In genomic region chr21:16330340-16331319, GRCh38 we compare ENCODE assay signal across 8 cellular contexts.
DNase-seq lines count a peak whose midpoint lies in the region; ATAC-seq and TF ChIP-seq lines count a peak whose summit lies in the region.

No MANE protein-coding gene starts in this region.

- peak; percentile 65 to 67 for TF ChIP-seq CTCF in tibial artery (IDR thresholded peaks at IDR 0.05)

- no peaks in the 10 kb centered on the region for H3K27me3 ChIP-seq in tibial artery
- no peaks in the 10 kb centered on the region for H3K27me3 ChIP-seq in H7 (ENCODE audit: control insufficient read depth, insufficient read depth, low read length)

- no peaks in the 10 kb centered on the region for H3K9me3 ChIP-seq in tibial artery

- no peak overlapping the region for H3K4me3 ChIP-seq in tibial artery
- no peak overlapping the region for H3K4me3 ChIP-seq in H7 (ENCODE audit: insufficient read depth, low read depth, low read length)

- intact Hi-C loops in left colon (cut with DNase I, micrococcal nuclease) (loop anchor here in 1 of 2 donors (5.0 kb wide), 1 partner anchor 248 kb away; no protein-coding TSS in a partner anchor), tibial artery (cut with DNase I; ENCODE audit: low total_unique reads) (loop anchor here (1.0 to 5.0 kb wide), 2 partner anchors 136 to 248 kb away; no protein-coding TSS in a partner anchor)

- ATAC-seq in GM21381 (IDR thresholded peaks at IDR 0.05; ENCODE audit: unreplicated experiment) = peak; percentile 87
- peak; percentile 67 for ATAC-seq in left colon

- no peaks in the 10 kb centered on the region for H3K36me3 ChIP-seq in tibial artery
- H3K36me3 ChIP-seq in H7 (replicated peaks; ENCODE audit: control insufficient read depth, insufficient read depth, low read length) = no peaks in the 10 kb centered on the region

- no peak overlapping the region for H3K27ac ChIP-seq in tibial artery

- H3K4me1 ChIP-seq in tibial artery = peaks cover 0 to 4% (median 0%) of the 10 kb centered on the region in 4 donors

- peak; percentile 14 for DNase-seq in ELF-1 (ENCODE audit: low read depth, low spot score)
- peak; percentile 59 for DNase-seq in HS-27A (ENCODE audit: low read depth)
- DNase-seq in NCI-H82 treated with DMSO at 0.1 percent for 48 hours (lab: John Stamatoyannopoulos, UW; ENCODE audit: unreplicated experiment) = peak; percentile 81
- peak; percentile 14 for DNase-seq in central memory CD4-positive, alpha-beta T cell
- DNase-seq in left colon = no peak
- DNase-seq in tibial artery = peak in 1 of 2 donors; percentile 34
- no peak for DNase-seq in H7

Comparison
In these comparisons a context has a peak if more than half of its experiments do, and no peak if none do; other contexts are left out.
1. DNase-seq: peak in ELF-1 (single experiment), HS-27A (single experiment), NCI-H82 treated with DMSO at 0.1 percent for 48 hours (single experiment) and central memory CD4-positive, alpha-beta T cell (single experiment); none in left colon (0 of 2) and H7 (single experiment).